Comparison of ENCODE assay signal across 34 cellular contexts in the genomic region with DNA sequence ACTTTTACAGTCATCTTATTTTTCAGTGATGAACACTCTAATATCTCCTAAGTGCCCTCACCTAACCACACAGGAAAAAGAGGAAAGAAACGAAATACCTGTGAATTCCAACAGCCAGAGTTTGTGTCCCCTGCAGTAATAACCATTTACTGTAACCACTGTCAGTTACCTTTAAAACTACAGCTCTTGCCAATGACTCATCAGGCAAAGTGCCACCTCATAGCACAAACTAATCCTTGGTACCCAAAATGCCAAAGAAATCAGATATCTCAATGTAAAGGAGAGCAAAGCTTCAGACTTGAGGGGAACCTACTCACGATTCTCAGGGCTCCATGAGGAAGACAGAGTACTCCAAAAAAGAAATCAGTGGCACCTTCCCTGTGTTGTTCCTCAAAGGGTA.
DNase-seq lines count a peak whose midpoint lies in the region; ATAC-seq, FAIRE-seq and TF ChIP-seq lines count a peak whose summit lies in the region.
"Had no signal": no experiment of that assay in that cellular context is flagged by ENCODE, and none has a peak within 500 bp of the region (broad histone marks: within the 10 kb centered on the region; RNA-seq: fewer than 3 reads in every experiment).

No MANE protein-coding gene starts in this region.

- H4K20me1 ChIP-seq in SK-N-SH (ENCODE audit: insufficient read depth) (no peaks in the 10 kb centered on the region), PC-3 (ENCODE audit: low read length) (no peaks in the 10 kb centered on the region), fibroblast of lung (ENCODE audit: control insufficient read depth, extremely low read depth, insufficient read depth, low read length) (no peaks in the 10 kb centered on the region)

- no peaks in the 10 kb centered on the region for H3K36me3 Mint-ChIP-seq in activated T-cell treated with anti-CD3 and anti-CD28 coated beads, Interleukin-2, amount 50 U/mL, for 72 hours (ENCODE audit: insufficient read depth in 2 of 2)
- H3K36me3 Mint-ChIP-seq: activated naive CD8-positive, alpha-beta T cell treated with anti-CD3 and anti-CD28 coated beads, Interleukin-2, amount 10 ng/mL, durations not matched to agents 7 days and 5 days; CD8-positive, alpha-beta T cell had no signal

- H3F3A ChIP-seq in SK-N-SH (replicated peaks; ENCODE audit: insufficient read depth) (no peaks in the 10 kb centered on the region), PC-3 (ENCODE audit: low read length, unreplicated experiment) (no peaks in the 10 kb centered on the region)

- no peak overlapping the region for H3K27ac Mint-ChIP-seq in activated T-cell treated with anti-CD3 and anti-CD28 coated beads, Interleukin-2, amount 50 U/mL, for 72 hours
- H3K27ac Mint-ChIP-seq: activated CD8-positive, alpha-beta T cell treated with anti-CD3 and anti-CD28 coated beads for 36 hours; activated naive CD8-positive, alpha-beta T cell treated with anti-CD3 and anti-CD28 coated beads, Interleukin-2, amount 10 ng/mL, durations not matched to agents 7 days and 5 days; CD8-positive, alpha-beta T cell; stimulated activated naive CD8-positive, alpha-beta T cell treated with anti-CD3 and anti-CD28 coated beads, Interleukin-15, amount 100 ng/mL, for 72 hours had no signal

- POLR2A ChIA-PET in SK-N-SH (lab: Yijun Ruan, JAX), result no interaction called here
- POLR2A ChIA-PET in PC-3 (lab: Charles Lee; ENCODE audit: unreplicated experiment), result no interaction called here

- no peak overlapping the region for H3K4me3 Mint-ChIP-seq in activated T-cell treated with anti-CD3 and anti-CD28 coated beads, Interleukin-2, amount 50 U/mL, for 72 hours
- H3K4me3 Mint-ChIP-seq: activated CD8-positive, alpha-beta T cell treated with anti-CD3 and anti-CD28 coated beads for 36 hours; activated naive CD8-positive, alpha-beta T cell treated with anti-CD3 and anti-CD28 coated beads, Interleukin-2, amount 10 ng/mL, durations not matched to agents 7 days and 5 days; CD8-positive, alpha-beta T cell; nephron progenitor cell; stimulated activated naive CD8-positive, alpha-beta T cell treated with anti-CD3 and anti-CD28 coated beads, Interleukin-15, amount 100 ng/mL, for 72 hours had no signal

- no peak for DNase-seq in SK-N-SH
- DNase-seq in PC-3, result peak; percentile 33
- DNase-seq in fibroblast of lung (ENCODE audit: low read depth in 2 of 2), result peak; percentile 10 to 33
- peak; percentile 10 for DNase-seq in urothelium cell line (ENCODE audit: low spot score)
- no peak for DNase-seq in NCI-H2107 (lab: John Stamatoyannopoulos, UW)
- no peak for DNase-seq in activated CD4-positive, CD25-positive, alpha-beta regulatory T cell (lab: John Stamatoyannopoulos, UW)
- no peak for DNase-seq in activated T-cell treated with anti-CD3 and anti-CD28 coated beads, Interleukin-2, amount 50 U/mL, for 72 hours
- DNase-seq: activated CD8-positive, alpha-beta T cell treated with anti-CD3 and anti-CD28 coated beads for 36 hours; activated effector memory CD4-positive, alpha-beta T cell treated with Interleukin-2 at 50 U/mL for 16 hours; activated naive CD8-positive, alpha-beta T cell treated with anti-CD3 and anti-CD28 coated beads, Interleukin-2, amount 10 ng/mL, durations not matched to agents 7 days and 5 days; CD8-positive, alpha-beta T cell; DMS153; erythroblast; lower lobe of right lung; MM.1S; mucosa of descending colon; NCI-H1417 treated with DMSO at 0.1 percent for 48 hours; NCI-H446; nephron progenitor cell; OCI-M1; posterior cingulate gyrus; SHP77; sigmoid colon; stimulated activated CD4-positive, alpha-beta T cell treated with anti-CD3 and anti-CD28 coated beads, Interleukin-15, amount 100 ng/mL, for 24 hours; stimulated activated naive CD8-positive, alpha-beta T cell treated with anti-CD3 and anti-CD28 coated beads, Interleukin-15, amount 100 ng/mL, for 72 hours; SW 1271; tibial artery had no signal

- H3K4me1 ChIP-seq in SK-N-SH (ENCODE audit: control insufficient read depth in 1 of 2, insufficient read depth in 2 of 2, low read depth in 1 of 2, low read length in 1 of 2) (0 out of 4 replicates have a peak, but pooled peaks cover 0 to 3% of the 10 kb centered on the region in 2 experiments), PC-3 (ENCODE audit: insufficient read depth, low read length) (no peaks in the 10 kb centered on the region), fibroblast of lung (ENCODE audit: control insufficient read depth, extremely low read depth, insufficient read depth, low read length) (peaks cover 3% of the 10 kb centered on the region)
- H3K4me1 ChIP-seq: lower lobe of right lung, sigmoid colon, tibial artery had no signal

- no peak for TF ChIP-seq CTCF in SK-N-SH (IDR thresholded peaks at IDR 0.05)
- no peak for TF ChIP-seq CTCF in PC-3 (conservative IDR thresholded peaks at IDR 0.05; ENCODE audit: low read depth, low read length)
- TF ChIP-seq CTCF in fibroblast of lung (conservative IDR thresholded peaks at IDR 0.05 in 1 of 2, IDR thresholded peaks at IDR 0.05 in 1 of 2; ENCODE audit: low read depth in 1 of 2, low read length in 2 of 2), result no peak

- H3K4me2 ChIP-seq in SK-N-SH (no peak overlapping the region), PC-3 (ENCODE audit: low read length) (no peak overlapping the region), fibroblast of lung (ENCODE audit: extremely low read depth, insufficient read depth, low read length) (no peak overlapping the region)

- H3K9me3 Mint-ChIP-seq in activated T-cell treated with anti-CD3 and anti-CD28 coated beads, Interleukin-2, amount 50 U/mL, for 72 hours, result no peaks in the 10 kb centered on the region
- H3K9me3 Mint-ChIP-seq: activated CD8-positive, alpha-beta T cell treated with anti-CD3 and anti-CD28 coated beads for 36 hours; activated naive CD8-positive, alpha-beta T cell treated with anti-CD3 and anti-CD28 coated beads, Interleukin-2, amount 10 ng/mL, durations not matched to agents 7 days and 5 days; CD8-positive, alpha-beta T cell; nephron progenitor cell; stimulated activated naive CD8-positive, alpha-beta T cell treated with anti-CD3 and anti-CD28 coated beads, Interleukin-15, amount 100 ng/mL, for 72 hours had no signal

- no peak overlapping the region for H3K9ac ChIP-seq in SK-N-SH
- H3K9ac ChIP-seq in PC-3 (ENCODE audit: low read length), result no peak overlapping the region
- H3K9ac ChIP-seq in fibroblast of lung (ENCODE audit: insufficient read depth, low read length), result no peak overlapping the region

- BruUV-seq in PC-3 (replicated peaks; lab: Mats Ljungman, UMichigan), result no TSS peak

- H3K36me3 ChIP-seq in SK-N-SH (replicated peaks in 1 of 2; ENCODE audit: control insufficient read depth in 1 of 2, insufficient read depth in 2 of 2, low read length in 1 of 2) (no peaks in the 10 kb centered on the region), PC-3 (ENCODE audit: low read depth, low read length) (no peaks in the 10 kb centered on the region), fibroblast of lung (ENCODE audit: control insufficient read depth, insufficient read depth, low read length) (no peaks in the 10 kb centered on the region)
- H3K36me3 ChIP-seq: lower lobe of right lung, sigmoid colon, tibial artery had no signal

- FAIRE-seq in urothelium cell line (lab: Jason Lieb, UNC), result no peak
- FAIRE-seq: GM12891, HepG2, keratinocyte had no signal

- H2AFZ ChIP-seq in SK-N-SH (ENCODE audit: low read depth), result no peak overlapping the region
- no peak overlapping the region for H2AFZ ChIP-seq in PC-3 (ENCODE audit: low read length)
- no peak overlapping the region for H2AFZ ChIP-seq in fibroblast of lung (ENCODE audit: low read length)

- H3K4me1 Mint-ChIP-seq in activated T-cell treated with anti-CD3 and anti-CD28 coated beads, Interleukin-2, amount 50 U/mL, for 72 hours (ENCODE audit: low read depth), result peaks cover 8% of the 10 kb centered on the region
- H3K4me1 Mint-ChIP-seq: nephron progenitor cell; stimulated activated naive CD8-positive, alpha-beta T cell treated with anti-CD3 and anti-CD28 coated beads, Interleukin-15, amount 100 ng/mL, for 72 hours had no signal

- H3K79me2 ChIP-seq in SK-N-SH (ENCODE audit: insufficient read depth) (no peaks in the 10 kb centered on the region), PC-3 (ENCODE audit: low read length) (no peaks in the 10 kb centered on the region), fibroblast of lung (ENCODE audit: control insufficient read depth, insufficient read depth, low read length) (no peaks in the 10 kb centered on the region)

- ATAC-seq in SK-N-SH treated with all-trans-retinoic acid at 6 μM for 48 hours, result no peak
- peak; percentile 59; the same call in 1 of the 2 replicates for ATAC-seq in PC-3
- no peak for ATAC-seq in activated T-cell treated with anti-CD3 and anti-CD28 coated beads, Interleukin-2, amount 50 U/mL, for 72 hours (replicated peaks in 1 of 2)
- ATAC-seq: activated CD4-positive, CD25-positive, alpha-beta regulatory T cell treated with anti-CD3 and anti-CD28 coated beads, Interleukin-2, amount 50 U/mL, for 24 hours; activated CD8-positive, alpha-beta T cell treated with anti-CD3 and anti-CD28 coated beads for 36 hours; CD8-positive, alpha-beta T cell; HCT116; HepG2; lower lobe of right lung; mucosa of descending colon; stimulated activated naive CD8-positive, alpha-beta T cell treated with anti-CD3 and anti-CD28 coated beads, Interleukin-15, amount 100 ng/mL, for 72 hours had no signal

- H3K27me3 ChIP-seq in SK-N-SH (ENCODE audit: insufficient read depth), result no peaks in the 10 kb centered on the region
- H3K27me3 ChIP-seq in PC-3 (ENCODE audit: low read length), result no peaks in the 10 kb centered on the region
- H3K27me3 ChIP-seq in fibroblast of lung (ENCODE audit: control insufficient read depth, insufficient read depth, low read length), result no peaks in the 10 kb centered on the region
- H3K27me3 ChIP-seq: sigmoid colon, tibial artery had no signal

- H3K9me2 ChIP-seq in SK-N-SH, result no peaks in the 10 kb centered on the region
- no peaks in the 10 kb centered on the region for H3K9me2 ChIP-seq in PC-3 (replicated peaks; ENCODE audit: low read length)

- H3K4me3 ChIP-seq in SK-N-SH (ENCODE audit: low read depth in 2 of 2, low read length in 1 of 2), result no peak overlapping the region
- no peak overlapping the region for H3K4me3 ChIP-seq in PC-3 (ENCODE audit: low read length)
- H3K4me3 ChIP-seq in fibroblast of lung (replicated peaks in 1 of 4; ENCODE audit: control extremely low read depth in 1 of 4, insufficient read depth in 1 of 4, low read depth in 3 of 4, low read length in 4 of 4), result no peak overlapping the region
- H3K4me3 ChIP-seq: lower lobe of right lung, mucosa of descending colon, sigmoid colon, tibial artery had no signal

- 67% methylated on average over 2 of the region's 2 CpGs for WGBS in SK-N-SH (ENCODE audit: low lambda C conversion rate)

- H3K27ac ChIP-seq in SK-N-SH (ENCODE audit: low read depth in 2 of 2, low read length in 1 of 2), result no peak overlapping the region
- H3K27ac ChIP-seq in PC-3 (ENCODE audit: low read length), result no peak overlapping the region
- no peak overlapping the region for H3K27ac ChIP-seq in fibroblast of lung (ENCODE audit: insufficient read depth, low read length)
- H3K27ac ChIP-seq: 22Rv1, lower lobe of right lung, sigmoid colon, tibial artery had no signal

- intact Hi-C loops in PC-3 (cut with micrococcal nuclease), result no loop called here

- no peak for TF ChIP-seq EP300 in SK-N-SH (IDR thresholded peaks at IDR 0.05; ENCODE audit: borderline replicate concordance in 1 of 2, low read depth in 1 of 2, low read length in 1 of 2)

- H3K9me3 ChIP-seq in SK-N-SH, result no peaks in the 10 kb centered on the region
- H3K9me3 ChIP-seq in PC-3 (ENCODE audit: low read length), result no peaks in the 10 kb centered on the region
- H3K9me3 ChIP-seq in fibroblast of lung (ENCODE audit: control insufficient read depth, insufficient read depth, low read depth, low read length), result no peaks in the 10 kb centered on the region
- H3K9me3 ChIP-seq: lower lobe of right lung, mucosa of descending colon, sigmoid colon, tibial artery had no signal

- TF ChIP-seq RAD21 in SK-N-SH (IDR thresholded peaks at IDR 0.05; ENCODE audit: low read length), result no peak

- CTCF ChIA-PET in SK-N-SH (lab: Yijun Ruan, JAX) (no interaction called here), PC-3 (lab: Charles Lee) (no interaction called here)

- H3K27me3 Mint-ChIP-seq in activated T-cell treated with anti-CD3 and anti-CD28 coated beads, Interleukin-2, amount 50 U/mL, for 72 hours (ENCODE audit: low read depth), result peaks cover 15% of the 10 kb centered on the region
- H3K27me3 Mint-ChIP-seq: activated CD8-positive, alpha-beta T cell treated with anti-CD3 and anti-CD28 coated beads for 36 hours had no signal

Comparison
In these comparisons a context has a peak if more than half of its experiments do, and no peak if none do; other contexts are left out.
1. DNase-seq: peak in PC-3 (single experiment), fibroblast of lung (2 of 2) and urothelium cell line (single experiment); none in SK-N-SH (single experiment), NCI-H2107 (single experiment), activated CD4-positive, CD25-positive, alpha-beta regulatory T cell (0 of 4) and activated T-cell treated with anti-CD3 and anti-CD28 coated beads, Interleukin-2, amount 50 U/mL, for 72 hours (0 of 2).